ENCODE assay signal across 29 cellular contexts in the genomic region with DNA sequence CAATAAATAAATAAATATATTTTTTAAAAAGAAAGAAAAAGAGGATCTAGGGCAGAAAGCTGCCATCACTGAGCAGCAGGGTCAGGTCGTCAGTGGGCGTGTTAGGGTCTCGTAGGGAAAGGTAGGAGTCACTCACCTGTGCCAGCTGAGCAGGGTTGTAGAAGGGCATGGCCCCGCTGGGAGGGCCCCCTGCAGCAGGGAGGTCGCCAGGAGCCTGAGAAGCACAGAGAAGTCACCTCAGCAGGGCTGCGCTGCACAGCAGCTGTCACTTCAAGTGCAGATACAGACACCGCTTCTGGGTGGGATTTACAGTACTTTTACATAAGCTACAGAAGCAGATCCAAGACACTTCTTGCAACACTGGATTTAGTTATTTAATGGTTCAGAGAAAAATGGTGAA.
"Had no signal": no experiment of that assay in that cellular context is flagged by ENCODE, and none has a peak within 500 bp of the region (broad histone marks: within the 10 kb centered on the region; RNA-seq: fewer than 3 reads in every experiment).

No MANE protein-coding gene starts in this region.

- ATAC-seq: left cardiac atrium; left lung; lower lobe of right lung; pancreas; right cardiac atrium; stimulated activated memory B cell treated with anti-CD40 and anti-IgM and Interleukin-4, amounts not matched to agents 10 μg/mL and 1 μg/mL and 100 μg/mL, for 72 hours; stimulated activated naive CD8-positive, alpha-beta T cell treated with anti-CD3 and anti-CD28 coated beads, Interleukin-15, Interleukin-2, amounts not matched to agents 100 U/mL and 50 U/mL, for 24 hours had no signal

- H3K4me1 ChIP-seq: pancreas, prostate gland had no signal

- H3K4me3 Mint-ChIP-seq: mesothelial cell of epicardium; nephron; neural crest cell; stimulated activated memory B cell treated with anti-CD40 and anti-IgM and Interleukin-4, amounts not matched to agents 10 μg/mL and 1 μg/mL and 100 μg/mL, for 72 hours had no signal

- H3K4me1 Mint-ChIP-seq: mesothelial cell of epicardium, nephron had no signal

- H3K4me3 ChIP-seq: left lung, lower lobe of right lung, pancreas, prostate gland, smooth muscle cell, stomach, testis, thyroid gland, transverse colon, upper lobe of left lung, vagina had no signal

- DNase-seq: hippocampal formation; kidney glomerular epithelial cell; left cardiac atrium; left lung; lower lobe of right lung; mesendoderm; naive B cell; nucleus accumbens; pancreas; posterior cingulate gyrus; retina; stimulated activated CD4-positive, alpha-beta T cell treated with anti-CD3 and anti-CD28 coated beads, Interleukin-1b, Interleukin-23, amount 100 ng/mL, for 48 hours; stimulated activated CD4-positive, alpha-beta T cell treated with anti-CD3 and anti-CD28 coated beads, Interleukin-2, amount 100 ng/mL, for 48 hours; stimulated activated CD4-positive, alpha-beta T cell treated with anti-CD3 and anti-CD28 coated beads, Interleukin-4, amount 100 ng/mL, for 4 hours; stimulated activated CD8-positive, alpha-beta memory T cell treated with anti-CD3 and anti-CD28 coated beads, Interleukin-4, amount 100 ng/mL, for 48 hours; stimulated activated naive CD8-positive, alpha-beta T cell treated with anti-CD3 and anti-CD28 coated beads, Interleukin-15, Interleukin-2, amounts not matched to agents 100 U/mL and 50 U/mL, for 24 hours; stomach; testis; thyroid gland; transverse colon had no signal

- H3K9me3 Mint-ChIP-seq: mesothelial cell of epicardium; naive B cell; nephron; neural crest cell; stimulated activated memory B cell treated with anti-CD40 and anti-IgM and Interleukin-4, amounts not matched to agents 10 μg/mL and 1 μg/mL and 100 μg/mL, for 72 hours had no signal

- H3K4me2 ChIP-seq: smooth muscle cell had no signal

- H3K27ac Mint-ChIP-seq: mesothelial cell of epicardium; nephron; stimulated activated memory B cell treated with anti-CD40 and anti-IgM and Interleukin-4, amounts not matched to agents 10 μg/mL and 1 μg/mL and 100 μg/mL, for 72 hours had no signal

- H3K27me3 ChIP-seq: pancreas, stomach, testis, thyroid gland, transverse colon, upper lobe of left lung, vagina had no signal

- H3K27ac ChIP-seq: left lung, lower lobe of right lung, pancreas, prostate gland, stomach, testis, thyroid gland, transverse colon, upper lobe of left lung, vagina had no signal

- H3K27me3 Mint-ChIP-seq: naive B cell; stimulated activated memory B cell treated with anti-CD40 and anti-IgM and Interleukin-4, amounts not matched to agents 10 μg/mL and 1 μg/mL and 100 μg/mL, for 72 hours had no signal
